Comparison of ENCODE assay signal across 9 cellular contexts in genomic region chr17:29179232-29180036, GRCh38. TPM values are rescaled to one million over a fixed set of nuclear protein-coding genes. Genes with fewer than 3 reads are reported as not detected.
DNase-seq lines count a peak whose midpoint lies in the region; ATAC-seq lines count a peak whose summit lies in the region.
"Had no signal": no experiment of that assay in that cellular context is flagged by ENCODE, and none has a peak within 500 bp of the region (broad histone marks: within the 10 kb centered on the region; RNA-seq: fewer than 3 reads in every experiment).

No MANE protein-coding gene starts in this region.

- H3K36me3 Mint-ChIP-seq in activated naive CD8-positive, alpha-beta T cell treated with anti-CD3 and anti-CD28 coated beads for 36 hours, result no peaks in the 10 kb centered on the region
- H3K36me3 Mint-ChIP-seq: activated naive CD4-positive, alpha-beta T cell treated with anti-CD3 and anti-CD28 coated beads, Interleukin-2, amount 50 U/mL, for 72 hours had no signal

- H3K27ac Mint-ChIP-seq in activated naive CD8-positive, alpha-beta T cell treated with anti-CD3 and anti-CD28 coated beads for 36 hours, result no peak overlapping the region

- DNase-seq in NCI-H146 (lab: John Stamatoyannopoulos, UW) (peak; percentile 68), NCI-H146 treated with DMSO at 0.1 percent for 48 hours (lab: John Stamatoyannopoulos, UW; ENCODE audit: unreplicated experiment) (no peak), NCI-H1694 (lab: John Stamatoyannopoulos, UW) (peak; percentile 38), right cardiac atrium (peak; percentile 49 to 79 (median 71)), retina (peak; percentile 85), NCI-H2029 (lab: John Stamatoyannopoulos, UW) (no peak)
- no peak for DNase-seq in activated naive CD8-positive, alpha-beta T cell treated with anti-CD3 and anti-CD28 coated beads for 36 hours

- H3K4me3 ChIP-seq in right cardiac atrium (ENCODE audit: low read length), result peak overlapping the region; percentile 82

- H3K27ac ChIP-seq in right cardiac atrium (ENCODE audit: low read length), result peak overlapping the region; percentile 83

- no peaks in the 10 kb centered on the region for H3K27me3 Mint-ChIP-seq in activated naive CD8-positive, alpha-beta T cell treated with anti-CD3 and anti-CD28 coated beads for 36 hours

- no peaks in the 10 kb centered on the region for H3K27me3 ChIP-seq in right cardiac atrium (ENCODE audit: control insufficient read depth, insufficient read depth)

- H3K9me3 Mint-ChIP-seq in activated naive CD8-positive, alpha-beta T cell treated with anti-CD3 and anti-CD28 coated beads for 36 hours, result peaks cover 1% of the 10 kb centered on the region
- H3K9me3 Mint-ChIP-seq: activated naive CD4-positive, alpha-beta T cell treated with anti-CD3 and anti-CD28 coated beads, Interleukin-2, amount 50 U/mL, for 72 hours had no signal

- peak overlapping the region; percentile 20 for H3K4me3 Mint-ChIP-seq in activated naive CD8-positive, alpha-beta T cell treated with anti-CD3 and anti-CD28 coated beads for 36 hours

- ATAC-seq in right cardiac atrium, result peak; percentile 28 to 32
- no peak for ATAC-seq in HG03196 (IDR thresholded peaks at IDR 0.05; ENCODE audit: unreplicated experiment)

- 12% methylated on average over 28 of the region's 28 CpGs for WGBS in right cardiac atrium

- peaks cover 31% of the 10 kb centered on the region for H3K4me1 Mint-ChIP-seq in activated naive CD8-positive, alpha-beta T cell treated with anti-CD3 and anti-CD28 coated beads for 36 hours

- H3K4me1 ChIP-seq in right cardiac atrium (ENCODE audit: control insufficient read depth, insufficient read depth, low read length), result peaks cover 10% of the 10 kb centered on the region

- intact Hi-C loops in right cardiac atrium (cut with DNase I), result loop anchor here in 2 of 4 donors (5.0 kb wide), 1 partner anchor 32 kb away; no protein-coding TSS in a partner anchor

- no peaks in the 10 kb centered on the region for H3K9me3 ChIP-seq in right cardiac atrium (ENCODE audit: control insufficient read depth, low read length)

RNA-seq across cellular contexts. Expression of gene MYO18A, which starts 0.8 kb away (rescaled TPM):
- total RNA-seq in activated naive CD8-positive, alpha-beta T cell treated with anti-CD3 and anti-CD28 coated beads for 36 hours, result 10 to 100 TPM; 23.6 to 24.2 TPM
- total RNA-seq in right cardiac atrium, result 100 to 1,000 TPM; 206 to 312 (median 277) TPM
- 248 TPM for polyA plus RNA-seq in right cardiac atrium

Comparison
In these comparisons a context has a peak if more than half of its experiments do, and no peak if none do; other contexts are left out.
1. DNase-seq: peak in NCI-H146 (single experiment), NCI-H1694 (single experiment), right cardiac atrium (3 of 3) and retina (single experiment); none in NCI-H146 treated with DMSO at 0.1 percent for 48 hours (single experiment), activated naive CD8-positive, alpha-beta T cell treated with anti-CD3 and anti-CD28 coated beads for 36 hours (single experiment) and NCI-H2029 (single experiment).
2. RNA of gene MYO18A, which starts 0.8 kb away (total RNA-seq): 206 to 312 TPM in right cardiac atrium; 23.6 to 24.2 TPM in activated naive CD8-positive, alpha-beta T cell treated with anti-CD3 and anti-CD28 coated beads for 36 hours; every median in the first group is over 4 times any median in the second.